ENCODE assay signal across 13 cellular contexts in the genomic region with DNA sequence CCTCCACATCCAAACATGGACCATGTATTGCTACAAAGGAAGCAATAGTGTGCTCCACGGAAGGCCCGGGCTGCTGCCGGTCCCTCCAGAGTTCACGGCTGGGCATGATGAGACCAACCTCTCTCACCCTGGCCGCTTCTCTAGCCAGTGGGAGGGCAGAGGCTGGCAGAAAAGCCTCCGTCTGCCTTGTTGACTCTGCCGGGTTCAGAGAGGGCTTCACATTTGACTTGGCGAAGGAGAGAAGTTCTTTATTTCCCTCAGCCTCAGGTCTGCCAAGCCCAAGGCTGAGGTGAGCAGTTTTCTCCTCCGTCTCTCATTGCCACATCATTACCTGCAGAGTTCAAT.
DNase-seq lines count a peak whose midpoint lies in the region; ATAC-seq and TF ChIP-seq lines count a peak whose summit lies in the region.
"Had no signal": no experiment of that assay in that cellular context is flagged by ENCODE, and none has a peak within 500 bp of the region (broad histone marks: within the 10 kb centered on the region; RNA-seq: fewer than 3 reads in every experiment).

No MANE protein-coding gene starts in this region.

- H4K20me1 ChIP-seq in smooth muscle cell (ENCODE audit: low read depth), result no peaks in the 10 kb centered on the region

- H3K4me1 ChIP-seq in smooth muscle cell (ENCODE audit: low read depth), result peaks cover 4% of the 10 kb centered on the region
- H3K4me1 ChIP-seq: SJSA1 had no signal

- peaks cover 53% of the 10 kb centered on the region for H3K4me1 Mint-ChIP-seq in CD4-positive, alpha-beta T cell (ENCODE audit: low read depth)
- peaks cover 42% of the 10 kb centered on the region for H3K4me1 Mint-ChIP-seq in MCF 10A (ENCODE audit: insufficient read depth, unreplicated experiment)

- no peak overlapping the region for H3K4me3 ChIP-seq in smooth muscle cell
- H3K4me3 ChIP-seq: SJSA1 had no signal

- 95% methylated on average over 9 of the region's 9 CpGs for WGBS in smooth muscle cell (ENCODE audit: low lambda C conversion rate)

- POLR2A ChIA-PET in CD4-positive, alpha-beta T cell (lab: Charles Lee), result interaction anchor here (3.7 kb wide), 1 partner anchor 55 kb away, joined by 20 read pairs; no protein-coding TSS in a partner anchor
- POLR2A ChIA-PET in MCF 10A (lab: Yijun Ruan, JAX), result interaction anchor here (0.7 to 1.7 kb wide), 3 partner anchors 9 to 311 kb away, joined by 3 to 10 read pairs (median 3); no protein-coding TSS in a partner anchor

- CTCF ChIA-PET in CD4-positive, alpha-beta T cell (lab: Charles Lee), result no interaction called here
- CTCF ChIA-PET in MCF 10A (lab: Yijun Ruan, JAX), result interaction anchor here (1.6 kb wide), 1 partner anchor 8 kb away, joined by 4 read pairs; no protein-coding TSS in a partner anchor

- H3K4me3 Mint-ChIP-seq in CD4-positive, alpha-beta T cell, result no peak overlapping the region
- H3K4me3 Mint-ChIP-seq in MCF 10A (ENCODE audit: unreplicated experiment), result peak overlapping the region; percentile 38
- H3K4me3 Mint-ChIP-seq: memory B cell had no signal

- no peak for ATAC-seq in CD4-positive, alpha-beta T cell (ENCODE audit: poor library complexity)
- no peak for ATAC-seq in HG02970 (IDR thresholded peaks at IDR 0.05; ENCODE audit: low FRiP score, unreplicated experiment)

- H3K9me3 Mint-ChIP-seq in CD4-positive, alpha-beta T cell, result no peaks in the 10 kb centered on the region
- H3K9me3 Mint-ChIP-seq in MCF 10A (ENCODE audit: unreplicated experiment), result no peaks in the 10 kb centered on the region
- H3K9me3 Mint-ChIP-seq: memory B cell had no signal

- peak overlapping the region; percentile 50 for H3K27ac Mint-ChIP-seq in CD4-positive, alpha-beta T cell
- peak overlapping the region; percentile 77 for H3K27ac Mint-ChIP-seq in MCF 10A (ENCODE audit: low read depth, unreplicated experiment)

- H3F3A ChIP-seq in smooth muscle cell (ENCODE audit: low read depth), result peaks cover 7% of the 10 kb centered on the region

- H2AFZ ChIP-seq in smooth muscle cell (ENCODE audit: low read depth), result no peak overlapping the region

- no peak overlapping the region for H3K27ac ChIP-seq in CD4-positive, alpha-beta T cell (ENCODE audit: low read depth, low read length)
- H3K27ac ChIP-seq in smooth muscle cell (ENCODE audit: low read depth), result no peak overlapping the region
- H3K27ac ChIP-seq: SJSA1 had no signal

- DNase-seq in CD4-positive, alpha-beta T cell, result no peak
- no peak for DNase-seq in MCF 10A (ENCODE audit: unreplicated experiment)
- DNase-seq in mesenteric fat pad (ENCODE audit: low spot score), result peak; percentile 80
- DNase-seq in smooth muscle cell (lab: John Stamatoyannopoulos, UW; ENCODE audit: unreplicated experiment), result no peak
- no peak for DNase-seq in NCI-H2029 treated with DMSO at 0.1 percent for 48 hours (lab: John Stamatoyannopoulos, UW)
- no peak for DNase-seq in NCI-H524 treated with DMSO at 0.1 percent for 48 hours (lab: John Stamatoyannopoulos, UW)
- DNase-seq in RPMI8226, result no peak
- DNase-seq: amygdala, NCI-H1417, NCI-H69 had no signal

- no TSS peak for BruUV-seq in MCF 10A (replicated peaks; lab: Mats Ljungman, UMichigan)

- intact Hi-C loops in CD4-positive, alpha-beta T cell (cut with DNase I, micrococcal nuclease), result loop anchor here in 1 of 2 experiments (10.0 kb wide), 1 partner anchor 58 kb away; no protein-coding TSS in a partner anchor
- intact Hi-C loops in MCF 10A (cut with micrococcal nuclease), result no loop called here

- no peaks in the 10 kb centered on the region for H3K27me3 ChIP-seq in CD4-positive, alpha-beta T cell (ENCODE audit: control insufficient read depth, insufficient read depth, low read length)
- no peaks in the 10 kb centered on the region for H3K27me3 ChIP-seq in smooth muscle cell (ENCODE audit: low read depth)
- H3K27me3 ChIP-seq: SJSA1 had no signal

- H3K27me3 Mint-ChIP-seq in CD4-positive, alpha-beta T cell, result no peaks in the 10 kb centered on the region
- no peaks in the 10 kb centered on the region for H3K27me3 Mint-ChIP-seq in MCF 10A (ENCODE audit: insufficient read depth, unreplicated experiment)
- H3K27me3 Mint-ChIP-seq: memory B cell had no signal

- TF ChIP-seq CTCF in CD4-positive, alpha-beta T cell (IDR thresholded peaks at IDR 0.05), result no peak
- TF ChIP-seq CTCF in MCF 10A (IDR thresholded peaks at IDR 0.05; ENCODE audit: unreplicated experiment), result no peak
- TF ChIP-seq CTCF in smooth muscle cell (IDR thresholded peaks at IDR 0.05; ENCODE audit: borderline replicate concordance, insufficient read depth, poor library complexity, severe bottlenecking), result no peak

- H3K4me2 ChIP-seq in smooth muscle cell, result peak overlapping the region; percentile 2

- H3K36me3 Mint-ChIP-seq in CD4-positive, alpha-beta T cell (ENCODE audit: low read depth), result no peaks in the 10 kb centered on the region
- H3K36me3 Mint-ChIP-seq in MCF 10A (ENCODE audit: insufficient read depth, unreplicated experiment), result peaks cover 7% of the 10 kb centered on the region

- no peaks in the 10 kb centered on the region for H3K79me2 ChIP-seq in smooth muscle cell (ENCODE audit: low read depth)

- H3K36me3 ChIP-seq in smooth muscle cell (ENCODE audit: low read depth), result no peaks in the 10 kb centered on the region
- H3K36me3 ChIP-seq: SJSA1 had no signal

- H3K9me3 ChIP-seq in CD4-positive, alpha-beta T cell (ENCODE audit: control insufficient read depth, low read length), result no peaks in the 10 kb centered on the region
- no peaks in the 10 kb centered on the region for H3K9me3 ChIP-seq in smooth muscle cell (replicated peaks; ENCODE audit: low read depth)
- H3K9me3 ChIP-seq: SJSA1 had no signal

- no peak overlapping the region for H3K9ac ChIP-seq in smooth muscle cell (ENCODE audit: low read depth)
